In genomic region chr13:43968251-43968942, GRCh38 we compare ENCODE assay signal across 6 cellular contexts.
DNase-seq lines count a peak whose midpoint lies in the region; ATAC-seq, FAIRE-seq and TF ChIP-seq lines count a peak whose summit lies in the region.
"Not testable (repeated sequence)": the region's sequence is repeated elsewhere in the genome, so short reads cannot be mapped to it uniquely, and the experiment has no call there.

No MANE protein-coding gene starts in this region.

- not testable (repeated sequence) for H3K9me3 ChIP-seq in CD8-positive, alpha-beta T cell (ENCODE audit: low read length); upper lobe of right lung

- H3K4me3 Mint-ChIP-seq in CD8-positive, alpha-beta T cell; activated T-cell treated with anti-CD3 and anti-CD28 coated beads, Interleukin-2, amount 50 U/mL, for 72 hours; stimulated activated effector memory CD8-positive, alpha-beta T cell treated with anti-CD3 and anti-CD28 coated beads, Interleukin-12 subunit alpha, Interleukin-12 subunit beta, amount 100 ng/mL, for 72 hours: not testable (repeated sequence)

- H3K4me1 ChIP-seq in CD8-positive, alpha-beta T cell (ENCODE audit: insufficient read depth, low read length); upper lobe of right lung: not testable (repeated sequence)

- intact Hi-C loops in CD8-positive, alpha-beta T cell (cut with DNase I, micrococcal nuclease); Right ventricle myocardium superior (cut with DNase I); upper lobe of right lung (cut with DNase I): not testable (repeated sequence)

- CTCF ChIA-PET in CD8-positive, alpha-beta T cell (lab: Charles Lee) = not testable (repeated sequence)

- FAIRE-seq in HTR-8/SVneo (lab: Jason Lieb, UNC) = peak; percentile 94

- not testable (repeated sequence) for H3K27ac ChIP-seq in CD8-positive, alpha-beta T cell (ENCODE audit: low read depth, low read length); upper lobe of right lung

- DNase-seq in CD8-positive, alpha-beta T cell; HTR-8/SVneo (ENCODE audit: insufficient read length, low spot score); activated T-cell treated with anti-CD3 and anti-CD28 coated beads, Interleukin-2, amount 50 U/mL, for 72 hours; stimulated activated effector memory CD8-positive, alpha-beta T cell treated with anti-CD3 and anti-CD28 coated beads, Interleukin-12 subunit alpha, Interleukin-12 subunit beta, amount 100 ng/mL, for 72 hours (ENCODE audit: low spot score in 2 of 2); upper lobe of right lung: not testable (repeated sequence)
- DNase-seq in Right ventricle myocardium superior = peak; percentile 20

- H3K27me3 ChIP-seq in CD8-positive, alpha-beta T cell (ENCODE audit: insufficient read depth, low read length); upper lobe of right lung: not testable (repeated sequence)

- POLR2A ChIA-PET in CD8-positive, alpha-beta T cell (lab: Charles Lee) = not testable (repeated sequence)

- not testable (repeated sequence) for H3K27ac Mint-ChIP-seq in CD8-positive, alpha-beta T cell; activated T-cell treated with anti-CD3 and anti-CD28 coated beads, Interleukin-2, amount 50 U/mL, for 72 hours; stimulated activated effector memory CD8-positive, alpha-beta T cell treated with anti-CD3 and anti-CD28 coated beads, Interleukin-12 subunit alpha, Interleukin-12 subunit beta, amount 100 ng/mL, for 72 hours

- not testable (repeated sequence) for H3K4me3 ChIP-seq in CD8-positive, alpha-beta T cell (ENCODE audit: low read depth, low read length); upper lobe of right lung

- ATAC-seq in CD8-positive, alpha-beta T cell = peak; percentile 55
- ATAC-seq in activated T-cell treated with anti-CD3 and anti-CD28 coated beads, Interleukin-2, amount 50 U/mL, for 72 hours (replicated peaks in 1 of 2) = peak; percentile 11 to 39
- not testable (repeated sequence) for ATAC-seq in Right ventricle myocardium superior (ENCODE audit: poor library complexity)
- ATAC-seq in stimulated activated effector memory CD8-positive, alpha-beta T cell treated with anti-CD3 and anti-CD28 coated beads, Interleukin-12 subunit alpha, Interleukin-12 subunit beta, amount 100 ng/mL, for 72 hours = peak; percentile 48
- peak; percentile 49 for ATAC-seq in upper lobe of right lung

- H3K9me3 Mint-ChIP-seq in CD8-positive, alpha-beta T cell; activated T-cell treated with anti-CD3 and anti-CD28 coated beads, Interleukin-2, amount 50 U/mL, for 72 hours; stimulated activated effector memory CD8-positive, alpha-beta T cell treated with anti-CD3 and anti-CD28 coated beads, Interleukin-12 subunit alpha, Interleukin-12 subunit beta, amount 100 ng/mL, for 72 hours: not testable (repeated sequence)

- not testable (repeated sequence) for H3K27me3 Mint-ChIP-seq in CD8-positive, alpha-beta T cell (ENCODE audit: low read depth); activated T-cell treated with anti-CD3 and anti-CD28 coated beads, Interleukin-2, amount 50 U/mL, for 72 hours (ENCODE audit: low read depth)

- not testable (repeated sequence) for TF ChIP-seq CTCF in CD8-positive, alpha-beta T cell (IDR thresholded peaks at IDR 0.05); upper lobe of right lung (IDR thresholded peaks at IDR 0.05)

- H3K36me3 ChIP-seq in CD8-positive, alpha-beta T cell (ENCODE audit: insufficient read depth, low read length); upper lobe of right lung: not testable (repeated sequence)

- H3K36me3 Mint-ChIP-seq in CD8-positive, alpha-beta T cell; activated T-cell treated with anti-CD3 and anti-CD28 coated beads, Interleukin-2, amount 50 U/mL, for 72 hours (ENCODE audit: insufficient read depth in 2 of 2); stimulated activated effector memory CD8-positive, alpha-beta T cell treated with anti-CD3 and anti-CD28 coated beads, Interleukin-12 subunit alpha, Interleukin-12 subunit beta, amount 100 ng/mL, for 72 hours: not testable (repeated sequence)

- not testable (repeated sequence) for H3K4me1 Mint-ChIP-seq in CD8-positive, alpha-beta T cell (ENCODE audit: low read depth); activated T-cell treated with anti-CD3 and anti-CD28 coated beads, Interleukin-2, amount 50 U/mL, for 72 hours (ENCODE audit: low read depth); stimulated activated effector memory CD8-positive, alpha-beta T cell treated with anti-CD3 and anti-CD28 coated beads, Interleukin-12 subunit alpha, Interleukin-12 subunit beta, amount 100 ng/mL, for 72 hours
